In genomic region chr17:76493505-76494167, GRCh38 we compare ENCODE assay signal across 9 cellular contexts. TPM values are rescaled to one million over a fixed set of nuclear protein-coding genes. Genes with fewer than 3 reads are reported as not detected.
A peak's percentile ranks its signal among the peaks of the same experiment; 100 is the strongest.
DNase-seq lines count a peak whose midpoint lies in the region; ATAC-seq, FAIRE-seq and TF ChIP-seq lines count a peak whose summit lies in the region.
"Had no signal": no experiment of that assay in that cellular context is flagged by ENCODE, and none has a peak within 500 bp of the region (broad histone marks: within the 10 kb centered on the region; RNA-seq: fewer than 3 reads in every experiment).

No MANE protein-coding gene starts in this region.

- TF ChIP-seq POLR2A in GM18951 (IDR thresholded peaks at IDR 0.05; ENCODE audit: extremely low read depth, insufficient read depth, insufficient read length) (peak; percentile 23), gastrocnemius medialis (IDR thresholded peaks at IDR 0.05) (no peak)

- H3K9ac ChIP-seq in colonic mucosa (ENCODE audit: low read depth in 2 of 2, low read length in 2 of 2): peak overlapping the region; percentile 20 to 82

- no peak for FAIRE-seq in frontal cortex (lab: Jason Lieb, UNC)

- DNase-seq in LHCN-M2 (ENCODE audit: low read depth): peak; percentile 37
- no peak for DNase-seq in colonic mucosa
- DNase-seq in gastrocnemius medialis: no peak
- DNase-seq in frontal cortex (ENCODE audit: low spot score in 2 of 2): no peak
- DNase-seq in ecto neural progenitor cell (ENCODE audit: low spot score): no peak
- no peak for DNase-seq in SW480 (ENCODE audit: low spot score)
- no peak for DNase-seq in GM10266 (ENCODE audit: extremely low spot score)
- DNase-seq: NCI-H524 had no signal

- no peaks in the 10 kb centered on the region for H3K9me3 ChIP-seq in colonic mucosa
- H3K9me3 ChIP-seq in gastrocnemius medialis: no peaks in the 10 kb centered on the region

- TF ChIP-seq CTCF in colonic mucosa (IDR thresholded peaks at IDR 0.05) (no peak), gastrocnemius medialis (IDR thresholded peaks at IDR 0.05 in 4 of 5, conservative IDR thresholded peaks at IDR 0.05 in 1 of 5) (no peak), GM10266 (IDR thresholded peaks at IDR 0.05; ENCODE audit: control insufficient read depth, insufficient read depth, low read depth, missing control alignments) (no peak)

- no peak overlapping the region for H3K4me3 ChIP-seq in colonic mucosa
- peak overlapping the region in 1 of 4 donors; percentile 29 for H3K4me3 ChIP-seq in gastrocnemius medialis

- H3K27me3 ChIP-seq in colonic mucosa: no peaks in the 10 kb centered on the region
- no peaks in the 10 kb centered on the region for H3K27me3 ChIP-seq in gastrocnemius medialis

- H3K36me3 ChIP-seq in colonic mucosa (no peaks in the 10 kb centered on the region), gastrocnemius medialis (no peaks in the 10 kb centered on the region)

- ATAC-seq in gastrocnemius medialis: no peak

- intact Hi-C loops in colonic mucosa (cut with DNase I): no loop called here
- intact Hi-C loops in gastrocnemius medialis (cut with DNase I; ENCODE audit: low total_unique reads): no loop called here

- in situ Hi-C loops in GM18951 (cut with MboI; ENCODE audit: low sequenced_read_pairs, unreplicated experiment): no loop called here
- in situ Hi-C loops in gastrocnemius medialis (cut with MboI; ENCODE audit: low sequenced_read_pairs in 4 of 4): no loop called here

- peak overlapping the region; percentile 72 for H3K27ac ChIP-seq in colonic mucosa
- H3K27ac ChIP-seq in gastrocnemius medialis: peak overlapping the region; percentile 59 to 75 (median 72)

- H3K4me1 ChIP-seq in colonic mucosa (peaks cover 40% of the 10 kb centered on the region), gastrocnemius medialis (peaks cover 30 to 38% of the 10 kb centered on the region in 2 donors)

RNA-seq across cellular contexts. Expression of gene RHBDF2, which starts 7.6 kb away (rescaled TPM):
- total RNA-seq in LHCN-M2 (2014; rRNA removed) (12.2 and 17.6 TPM in 2 replicates), colonic mucosa (10 to 100 TPM; 11.6 to 23.9 TPM), gastrocnemius medialis (10 to 100 TPM; 11.4 to 29.8 (median 23.3) TPM), frontal cortex (1.6 TPM)
- polyA plus RNA-seq in LHCN-M2 (2012): 6.4 TPM

RNA-seq across cellular contexts. Expression of gene AANAT, which starts 26.2 kb away (rescaled TPM):
- not detected in 2 replicates for total RNA-seq in LHCN-M2 (2014; rRNA removed)
- polyA plus RNA-seq in LHCN-M2 (2012): 0.12 TPM
- not detected for total RNA-seq in colonic mucosa
- total RNA-seq in gastrocnemius medialis: not detected
- total RNA-seq in frontal cortex: not detected

RNA-seq across cellular contexts. Expression of gene UBE2O, which starts 40.7 kb away (rescaled TPM):
- total RNA-seq in LHCN-M2 (2014; rRNA removed) (12.7 and 15.7 TPM in 2 replicates), colonic mucosa (10 to 100 TPM; 17.5 to 25.2 TPM), gastrocnemius medialis (10 to 100 TPM; 16.4 to 46.5 (median 32.4) TPM), frontal cortex (37.5 TPM)
- polyA plus RNA-seq in LHCN-M2 (2012): 11.7 TPM

RNA-seq across cellular contexts. Expression of gene CYGB, which starts 43.9 kb away (rescaled TPM):
- total RNA-seq in LHCN-M2 (2014; rRNA removed) (3.3 and 3.7 TPM in 2 replicates), colonic mucosa (1 to 10 TPM; 4.7 to 9.9 TPM), gastrocnemius medialis (10 to 100 TPM in 2 of 4 donors, 1 to 10 TPM in 2; 8.1 to 19.7 (median 10.6) TPM), frontal cortex (3.3 TPM)
- polyA plus RNA-seq in LHCN-M2 (2012): 1.2 TPM

RNA-seq across cellular contexts. Expression of gene PRCD, which starts 46.2 kb away (rescaled TPM):
- 0.06 and 0.86 TPM in 2 replicates for total RNA-seq in LHCN-M2 (2014; rRNA removed)
- 0.19 TPM for polyA plus RNA-seq in LHCN-M2 (2012)
- total RNA-seq in colonic mucosa: 1 to 10 TPM in 1 of 2 donors, under 1 TPM in 1; 0.29 to 1.2 TPM
- total RNA-seq in gastrocnemius medialis: 1 to 10 TPM in 2 of 4 donors, under 1 TPM in 1, not detected in 1; 0.33 to 3.7 (median 1.1) TPM
- 2.4 TPM for total RNA-seq in frontal cortex
